8 cellular contexts compared by ENCODE assay signal in the genomic region with DNA sequence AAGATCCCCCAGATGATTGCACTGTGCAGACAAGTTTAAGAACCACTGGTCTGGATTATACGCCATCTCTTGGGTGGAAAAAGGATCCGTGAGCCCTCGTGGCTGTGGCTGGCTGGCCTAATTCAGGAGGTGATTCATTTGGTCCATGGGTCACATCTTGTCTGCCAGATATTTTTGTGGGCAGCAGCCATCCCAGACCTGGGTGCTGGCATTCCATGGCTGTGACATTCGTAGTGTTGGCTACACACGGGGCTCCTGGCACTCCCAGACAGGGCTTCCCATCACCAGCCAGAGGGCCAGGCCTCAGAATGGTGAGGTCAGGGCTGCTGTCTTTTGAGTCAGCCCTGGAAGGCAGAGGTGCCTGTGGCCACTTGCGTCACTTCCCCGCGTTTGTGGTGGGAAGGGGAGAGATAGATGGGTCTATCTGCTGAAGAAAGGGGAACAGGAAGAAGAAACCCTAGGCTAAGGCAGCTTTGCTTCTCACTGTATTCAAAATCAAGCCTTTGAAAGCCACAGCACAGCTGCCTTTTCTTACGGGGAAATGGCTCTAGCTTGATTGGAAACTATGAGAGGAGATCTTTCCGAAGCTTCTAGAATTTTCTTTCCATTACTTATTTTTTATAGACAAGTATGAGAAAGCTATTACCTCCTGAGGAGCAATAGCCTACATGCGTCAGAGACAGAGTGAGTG. TPM values are rescaled to one million over a fixed set of nuclear protein-coding genes. Genes with fewer than 3 reads are reported as not detected.
DNase-seq lines count a peak whose midpoint lies in the region; ATAC-seq and TF ChIP-seq lines count a peak whose summit lies in the region.

No MANE protein-coding gene starts in this region.

- no peaks in the 10 kb centered on the region for H3K9me3 Mint-ChIP-seq in activated T-helper 2 cell treated with anti-CD3 and anti-CD28 coated beads, Interferon-gamma antibody, Interleukin-2, Interleukin-4, amounts not matched to agents 10 μg/mL and 5 μg/mL and 100 μg/mL, durations not matched to agents 14 hours and 24 hours and 36 hours

- H3K27me3 Mint-ChIP-seq in activated T-helper 2 cell treated with anti-CD3 and anti-CD28 coated beads, Interferon-gamma antibody, Interleukin-2, Interleukin-4, amounts not matched to agents 10 μg/mL and 5 μg/mL and 100 μg/mL, durations not matched to agents 14 hours and 24 hours and 36 hours (ENCODE audit: low read depth), result no peaks in the 10 kb centered on the region

- H3K4me2 ChIP-seq in OCI-LY1 (ENCODE audit: low read length), result peak overlapping the region; percentile 33; the same call in 1 of the 2 replicates

- no peaks in the 10 kb centered on the region for H3K27me3 ChIP-seq in OCI-LY1 (ENCODE audit: insufficient read depth, low read length)

- peaks cover 89% of the 10 kb centered on the region for H3K4me1 Mint-ChIP-seq in activated T-helper 2 cell treated with anti-CD3 and anti-CD28 coated beads, Interferon-gamma antibody, Interleukin-2, Interleukin-4, amounts not matched to agents 10 μg/mL and 5 μg/mL and 100 μg/mL, durations not matched to agents 14 hours and 24 hours and 36 hours (ENCODE audit: low read depth)

- DNase-seq in GM12865 (ENCODE audit: low read depth) (peak; percentile 92), hippocampal formation (lab: John Stamatoyannopoulos, UW) (peak; percentile 46 to 47), NCI-H2171 treated with DMSO at 0.1 percent for 48 hours (lab: John Stamatoyannopoulos, UW) (no peak), NCI-H1048 (lab: John Stamatoyannopoulos, UW) (no peak)
- DNase-seq in activated T-helper 2 cell treated with anti-CD3 and anti-CD28 coated beads, Interferon-gamma antibody, Interleukin-2, Interleukin-4, amounts not matched to agents 10 μg/mL and 5 μg/mL and 100 μg/mL, durations not matched to agents 14 hours and 24 hours and 36 hours (ENCODE audit: low spot score), result peak; percentile 85
- DNase-seq in stimulated activated CD8-positive, alpha-beta memory T cell treated with anti-CD3 and anti-CD28 coated beads, Interleukin-12 subunit alpha, Interleukin-12 subunit beta, amount 100 ng/mL, for 1 hour (ENCODE audit: low read depth), result peak; percentile 79

- H3K4me3 ChIP-seq in GM12865 (ENCODE audit: low read depth, low read length) (peak overlapping the region; percentile 18), OCI-LY1 (ENCODE audit: low read depth, low read length, poor library complexity, severe bottlenecking) (no peak overlapping the region)

- TF ChIP-seq CTCF in GM12865 (IDR thresholded peaks at IDR 0.05; ENCODE audit: insufficient read depth, low read depth, low read length, missing control alignments), result no peak
- TF ChIP-seq CTCF in OCI-LY1 (IDR thresholded peaks at IDR 0.05; ENCODE audit: low read length), result no peak

- no peaks in the 10 kb centered on the region for H3F3A ChIP-seq in OCI-LY1 (ENCODE audit: insufficient read depth, low read length)

- no peak overlapping the region for H2AFZ ChIP-seq in OCI-LY1 (ENCODE audit: low read length)

- H3K36me3 ChIP-seq in OCI-LY1 (ENCODE audit: insufficient read depth, low read length), result peaks cover 19% of the 10 kb centered on the region; the same call in 1 of the 2 replicates

- peak overlapping the region; percentile 79 for H3K4me3 Mint-ChIP-seq in activated T-helper 2 cell treated with anti-CD3 and anti-CD28 coated beads, Interferon-gamma antibody, Interleukin-2, Interleukin-4, amounts not matched to agents 10 μg/mL and 5 μg/mL and 100 μg/mL, durations not matched to agents 14 hours and 24 hours and 36 hours (ENCODE audit: low read depth)

- intact Hi-C loops in activated T-helper 2 cell treated with anti-CD3 and anti-CD28 coated beads, Interferon-gamma antibody, Interleukin-2, Interleukin-4, amounts not matched to agents 10 μg/mL and 5 μg/mL and 100 μg/mL, durations not matched to agents 14 hours and 24 hours and 36 hours (cut with micrococcal nuclease), result loop anchor here (1.0 to 5.0 kb wide), 5 partner anchors 10 to 103 kb away; no protein-coding TSS in a partner anchor

- H3K4me1 ChIP-seq in OCI-LY1 (ENCODE audit: insufficient read depth, low read length, severe bottlenecking), result peaks cover 37% of the 10 kb centered on the region

- peak; percentile 85 for ATAC-seq in HG02610 (IDR thresholded peaks at IDR 0.05; ENCODE audit: unreplicated experiment)

- H3K9ac ChIP-seq in OCI-LY1 (ENCODE audit: low read length), result peak overlapping the region; percentile 4; the same call in 1 of the 2 replicates

- no peaks in the 10 kb centered on the region for H3K9me3 ChIP-seq in OCI-LY1 (ENCODE audit: low read length)

- H3K27ac ChIP-seq in OCI-LY1 (ENCODE audit: low read depth, low read length, poor library complexity, severe bottlenecking), result peak overlapping the region; percentile 53

- H4K20me1 ChIP-seq in OCI-LY1 (ENCODE audit: insufficient read depth, low read length), result no peaks in the 10 kb centered on the region

- no peaks in the 10 kb centered on the region for H3K9me2 ChIP-seq in OCI-LY1 (ENCODE audit: low read depth, low read length)

- peak overlapping the region; percentile 98 for H3K27ac Mint-ChIP-seq in activated T-helper 2 cell treated with anti-CD3 and anti-CD28 coated beads, Interferon-gamma antibody, Interleukin-2, Interleukin-4, amounts not matched to agents 10 μg/mL and 5 μg/mL and 100 μg/mL, durations not matched to agents 14 hours and 24 hours and 36 hours

- peaks cover 92% of the 10 kb centered on the region for H3K36me3 Mint-ChIP-seq in activated T-helper 2 cell treated with anti-CD3 and anti-CD28 coated beads, Interferon-gamma antibody, Interleukin-2, Interleukin-4, amounts not matched to agents 10 μg/mL and 5 μg/mL and 100 μg/mL, durations not matched to agents 14 hours and 24 hours and 36 hours (ENCODE audit: low read depth)

- no peaks in the 10 kb centered on the region for H3K79me2 ChIP-seq in OCI-LY1 (ENCODE audit: insufficient read depth, low read length)

RNA-seq across cellular contexts. Expression of a gene that starts 32.4 kb away (rescaled TPM):
- total RNA-seq in activated T-helper 2 cell treated with anti-CD3 and anti-CD28 coated beads, Interferon-gamma antibody, Interleukin-2, Interleukin-4, amounts not matched to agents 10 μg/mL and 5 μg/mL and 100 μg/mL, durations not matched to agents 14 hours and 24 hours and 36 hours, result 72.7 and 73.3 TPM in 2 replicates

RNA-seq across cellular contexts. Expression of a gene that starts 55.4 kb away (rescaled TPM):
- total RNA-seq in activated T-helper 2 cell treated with anti-CD3 and anti-CD28 coated beads, Interferon-gamma antibody, Interleukin-2, Interleukin-4, amounts not matched to agents 10 μg/mL and 5 μg/mL and 100 μg/mL, durations not matched to agents 14 hours and 24 hours and 36 hours, result 12.1 and 13.0 TPM in 2 replicates

Comparison
In these comparisons a context has a peak if more than half of its experiments do, and no peak if none do; other contexts are left out.
1. DNase-seq: peak in GM12865 (single experiment), activated T-helper 2 cell treated with anti-CD3 and anti-CD28 coated beads, Interferon-gamma antibody, Interleukin-2, Interleukin-4, amounts not matched to agents 10 μg/mL and 5 μg/mL and 100 μg/mL, durations not matched to agents 14 hours and 24 hours and 36 hours (single experiment), hippocampal formation (2 of 2) and stimulated activated CD8-positive, alpha-beta memory T cell treated with anti-CD3 and anti-CD28 coated beads, Interleukin-12 subunit alpha, Interleukin-12 subunit beta, amount 100 ng/mL, for 1 hour (single experiment); none in NCI-H2171 treated with DMSO at 0.1 percent for 48 hours (single experiment) and NCI-H1048 (single experiment).